13 cellular contexts compared by ENCODE assay signal in genomic region chr6:124993327-124993726, GRCh38.
"Had no signal": no experiment of that assay in that cellular context is flagged by ENCODE, and none has a peak within 500 bp of the region (broad histone marks: within the 10 kb centered on the region; RNA-seq: fewer than 3 reads in every experiment).

No MANE protein-coding gene starts in this region.

- H3K4me1 Mint-ChIP-seq: central memory CD8-positive, alpha-beta T cell; stimulated activated naive B cell treated with anti-CD40 and anti-IgM and Interleukin-4, amounts not matched to agents 10 μg/mL and 1 μg/mL and 100 μg/mL, for 72 hours; T-cell had no signal

- H3K4me3 Mint-ChIP-seq: activated CD8-positive, alpha-beta T cell treated with anti-CD3 and anti-CD28 coated beads for 36 hours; central memory CD8-positive, alpha-beta T cell; stimulated activated naive B cell treated with anti-CD40 and anti-IgM and Interleukin-4, amounts not matched to agents 10 μg/mL and 1 μg/mL and 100 μg/mL, for 72 hours; T-cell had no signal

- H3K27me3 Mint-ChIP-seq: activated CD8-positive, alpha-beta T cell treated with anti-CD3 and anti-CD28 coated beads for 36 hours; central memory CD8-positive, alpha-beta T cell; stimulated activated naive B cell treated with anti-CD40 and anti-IgM and Interleukin-4, amounts not matched to agents 10 μg/mL and 1 μg/mL and 100 μg/mL, for 72 hours; T-cell had no signal

- H3K9me3 Mint-ChIP-seq: activated CD8-positive, alpha-beta T cell treated with anti-CD3 and anti-CD28 coated beads for 36 hours; activated T-helper 2 cell treated with anti-CD3 and anti-CD28 coated beads, Interferon-gamma antibody, Interleukin-2, Interleukin-4, amounts not matched to agents 10 μg/mL and 5 μg/mL and 100 μg/mL, durations not matched to agents 14 hours and 24 hours and 36 hours; stimulated activated naive B cell treated with anti-CD40 and anti-IgM and Interleukin-4, amounts not matched to agents 10 μg/mL and 1 μg/mL and 100 μg/mL, for 72 hours; T-cell had no signal

- H3K36me3 Mint-ChIP-seq: stimulated activated naive B cell treated with anti-CD40 and anti-IgM and Interleukin-4, amounts not matched to agents 10 μg/mL and 1 μg/mL and 100 μg/mL, for 72 hours; T-cell had no signal

- H3K27ac Mint-ChIP-seq: activated CD8-positive, alpha-beta T cell treated with anti-CD3 and anti-CD28 coated beads for 36 hours; activated T-helper 2 cell treated with anti-CD3 and anti-CD28 coated beads, Interferon-gamma antibody, Interleukin-2, Interleukin-4, amounts not matched to agents 10 μg/mL and 5 μg/mL and 100 μg/mL, durations not matched to agents 14 hours and 24 hours and 36 hours; stimulated activated naive B cell treated with anti-CD40 and anti-IgM and Interleukin-4, amounts not matched to agents 10 μg/mL and 1 μg/mL and 100 μg/mL, for 72 hours; T-cell had no signal

- ATAC-seq: activated CD8-positive, alpha-beta T cell treated with anti-CD3 and anti-CD28 coated beads for 36 hours; body of pancreas; left cardiac atrium; stimulated activated naive B cell treated with anti-CD40 and anti-IgM and Interleukin-4, amounts not matched to agents 10 μg/mL and 1 μg/mL and 100 μg/mL, for 72 hours; T-cell had no signal

- DNase-seq: activated CD4-positive, alpha-beta T cell treated with anti-CD3 and anti-CD28 coated beads for 48 hours; activated CD4-positive, CD25-positive, alpha-beta regulatory T cell; activated CD8-positive, alpha-beta T cell treated with anti-CD3 and anti-CD28 coated beads for 36 hours; activated naive CD4-positive, alpha-beta T cell treated with Interleukin-2 at 50 U/mL for 16 hours; activated T-cell treated with anti-CD3 and anti-CD28 coated beads, Interleukin-2, amount 50 U/mL, for 1 hour; body of pancreas; left cardiac atrium; midbrain; spleen; stimulated activated naive B cell treated with anti-CD40 and anti-IgM and Interleukin-4, amounts not matched to agents 10 μg/mL and 1 μg/mL and 100 μg/mL, for 72 hours; T-cell had no signal
